ENCODE assay signal across 1 cellular context in genomic region chr4:1462009-1462767, GRCh38.
TF ChIP-seq lines count a peak whose summit lies in the region.

No MANE protein-coding gene starts in this region.

TF ChIP-seq in H1, 55 proteins besides CTCF, POLR2A, EP300 and RAD21:
- no peak for TF ChIP-seq ASH2L (IDR thresholded peaks at IDR 0.05; ENCODE audit: low read length)
- no peak for TF ChIP-seq BCL11A (IDR thresholded peaks at IDR 0.05; ENCODE audit: low read depth in 2 of 2, low read length in 2 of 2)
- TF ChIP-seq GABPA (IDR thresholded peaks at IDR 0.05; ENCODE audit: borderline replicate concordance, insufficient read depth, low read length), result no peak
- TF ChIP-seq, protein P1, sequence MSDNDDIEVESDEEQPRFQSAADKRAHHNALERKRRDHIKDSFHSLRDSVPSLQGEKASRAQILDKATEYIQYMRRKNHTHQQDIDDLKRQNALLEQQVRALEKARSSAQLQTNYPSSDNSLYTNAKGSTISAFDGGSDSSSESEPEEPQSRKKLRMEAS (IDR thresholded peaks at IDR 0.05), result no peak
- no peak for TF ChIP-seq PHF8 (conservative IDR thresholded peaks at IDR 0.05; ENCODE audit: low read depth, low read length)
- no peak for TF ChIP-seq RBBP5 (IDR thresholded peaks at IDR 0.05; ENCODE audit: borderline replicate concordance, low read depth, low read length)
- TF ChIP-seq KDM4A (IDR thresholded peaks at IDR 0.05; ENCODE audit: low read depth, low read length, severe bottlenecking), result no peak
- TF ChIP-seq BACH1 (IDR thresholded peaks at IDR 0.05; ENCODE audit: low read length), result no peak
- no peak for TF ChIP-seq NANOG (IDR thresholded peaks at IDR 0.05; ENCODE audit: insufficient read depth, low read depth, low read length, poor library complexity, severe bottlenecking)
- no peak for TF ChIP-seq JUND (IDR thresholded peaks at IDR 0.05; ENCODE audit: low read length)
- TF ChIP-seq ATF2 (IDR thresholded peaks at IDR 0.05; ENCODE audit: low read length), result no peak
